21 cellular contexts compared by ENCODE assay signal in genomic region chr4:4868506-4869379, GRCh38. TPM values are rescaled to one million over a fixed set of nuclear protein-coding genes. Genes with fewer than 3 reads are reported as not detected.
DNase-seq lines count a peak whose midpoint lies in the region; ATAC-seq, FAIRE-seq and TF ChIP-seq lines count a peak whose summit lies in the region.
"Had no signal": no experiment of that assay in that cellular context is flagged by ENCODE, and none has a peak within 500 bp of the region (broad histone marks: within the 10 kb centered on the region; RNA-seq: fewer than 3 reads in every experiment).

No MANE protein-coding gene starts in this region.

- peak overlapping the region in 3 of 6 donors; percentile 70 to 98 (median 96) for H3K27ac Mint-ChIP-seq in naive B cell
- H3K27ac Mint-ChIP-seq in stimulated activated naive B cell treated with anti-CD40 and anti-IgM and Interleukin-4, amounts not matched to agents 10 μg/mL and 1 μg/mL and 100 μg/mL, for 72 hours, result peak overlapping the region; percentile 51
- H3K27ac Mint-ChIP-seq: CD4-positive, alpha-beta T cell; HFFc6 had no signal

- peaks cover 35 to 55% (median 52%) of the 10 kb centered on the region in 3 donors for H3K4me1 Mint-ChIP-seq in naive B cell
- peaks cover 36 to 52% of the 10 kb centered on the region in 2 donors for H3K4me1 Mint-ChIP-seq in stimulated activated naive B cell treated with anti-CD40 and anti-IgM and Interleukin-4, amounts not matched to agents 10 μg/mL and 1 μg/mL and 100 μg/mL, for 72 hours

- no peaks in the 10 kb centered on the region for H3K79me2 ChIP-seq in HepG2 (ENCODE audit: insufficient read depth, low read length)

- H3K9ac ChIP-seq in HepG2 (ENCODE audit: insufficient read depth, low read depth, low read length) (no peak overlapping the region), colonic mucosa (ENCODE audit: low read depth in 2 of 2, low read length in 2 of 2) (no peak overlapping the region)
- H3K9ac ChIP-seq: GM23248, KMS-11 had no signal

- BruUV-seq in HepG2 (replicated peaks; lab: Mats Ljungman, UMichigan), result no TSS peak

- no peak for TF ChIP-seq POLR2A in HepG2 (IDR thresholded peaks at IDR 0.05; ENCODE audit: insufficient read depth in 1 of 2, low read depth in 2 of 2, low read length in 2 of 2)
- TF ChIP-seq POLR2A in right lobe of liver (IDR thresholded peaks at IDR 0.05), result no peak

- no peak for TF ChIP-seq RAD21 in HepG2 (CRISPR knock-in tag; IDR thresholded peaks at IDR 0.05)

- in situ Hi-C loops in HepG2 (cut with HindIII; ENCODE audit: extremely low pct_ligation_motif_present, low pct_unique_long_range_greater_than_20kb), result no loop called here

- peaks cover 42 to 79% (median 69%) of the 10 kb centered on the region in 3 donors for H3K27me3 Mint-ChIP-seq in naive B cell
- peaks cover 68 to 77% of the 10 kb centered on the region in 2 donors for H3K27me3 Mint-ChIP-seq in stimulated activated naive B cell treated with anti-CD40 and anti-IgM and Interleukin-4, amounts not matched to agents 10 μg/mL and 1 μg/mL and 100 μg/mL, for 72 hours

- H3K27me3 ChIP-seq in HepG2 (ENCODE audit: control insufficient read depth in 1 of 2, insufficient read depth in 2 of 2, low read length in 2 of 2) (peaks cover 0 to 51% of the 10 kb centered on the region in 2 experiments), right lobe of liver (peaks cover 0 to 60% of the 10 kb centered on the region in 2 donors), colonic mucosa (peaks cover 99% of the 10 kb centered on the region)

- H3K4me2 ChIP-seq in HepG2 (ENCODE audit: low read depth, low read length), result no peak overlapping the region
- H3K4me2 ChIP-seq: KMS-11 had no signal

- no peak for FAIRE-seq in HepG2 (lab: Jason Lieb, UNC)

- POLR2A ChIA-PET in HepG2 (lab: Yijun Ruan, JAX), result no interaction called here

- H3K4me3 ChIP-seq in HepG2 (replicated peaks in 1 of 3; ENCODE audit: insufficient read depth in 1 of 3, low read depth in 2 of 3, low read length in 3 of 3) (no peak overlapping the region), right lobe of liver (no peak overlapping the region), coronary artery (peak overlapping the region; percentile 5), colonic mucosa (no peak overlapping the region)
- H3K4me3 ChIP-seq: GM23248, Peyer's patch had no signal

- 72% methylated on average over 25 of the region's 26 CpGs for WGBS in HepG2 (ENCODE audit: low lambda C conversion rate)
- WGBS in right lobe of liver (ENCODE audit: insufficient coverage, low coverage, low lambda C conversion rate, missing lambda C conversion rate), result 2% methylated on average over 21 of the region's 26 CpGs

- no peaks in the 10 kb centered on the region for H4K20me1 ChIP-seq in HepG2 (ENCODE audit: insufficient read depth, low read length)

- H3K27ac ChIP-seq in HepG2 (ENCODE audit: extremely low read length, insufficient read depth, low read length), result no peak overlapping the region
- no peak overlapping the region for H3K27ac ChIP-seq in right lobe of liver
- H3K27ac ChIP-seq in coronary artery, result no peak overlapping the region
- no peak overlapping the region for H3K27ac ChIP-seq in colonic mucosa
- H3K27ac ChIP-seq: GM23248, KMS-11, Peyer's patch had no signal

- H3K9me3 Mint-ChIP-seq in naive B cell, result peaks cover 0 to 44% (median 30%) of the 10 kb centered on the region in 7 donors
- peaks cover 3 to 14% of the 10 kb centered on the region in 2 donors for H3K9me3 Mint-ChIP-seq in stimulated activated naive B cell treated with anti-CD40 and anti-IgM and Interleukin-4, amounts not matched to agents 10 μg/mL and 1 μg/mL and 100 μg/mL, for 72 hours
- H3K9me3 Mint-ChIP-seq: CD4-positive, alpha-beta T cell had no signal

- intact Hi-C loops in HepG2 (cut with micrococcal nuclease; ENCODE audit: unreplicated experiment) (loop anchor here (10.0 kb wide), 1 partner anchor 324 kb away; the partner anchor contains the start of gene STX18), right lobe of liver (cut with DNase I) (no loop called here), colonic mucosa (cut with DNase I) (no loop called here)

- H3K4me3 Mint-ChIP-seq in naive B cell, result peak overlapping the region in 6 of 8 donors; percentile 12 to 81 (median 68)
- peak overlapping the region in 1 of 2 donors; percentile 4 for H3K4me3 Mint-ChIP-seq in stimulated activated naive B cell treated with anti-CD40 and anti-IgM and Interleukin-4, amounts not matched to agents 10 μg/mL and 1 μg/mL and 100 μg/mL, for 72 hours
- H3K4me3 Mint-ChIP-seq: CD4-positive, alpha-beta T cell; HFFc6 had no signal

- no peaks in the 10 kb centered on the region for H3K36me3 ChIP-seq in HepG2 (replicated peaks in 1 of 2; ENCODE audit: control insufficient read depth in 1 of 2, insufficient read depth in 2 of 2, low read length in 2 of 2)
- no peaks in the 10 kb centered on the region for H3K36me3 ChIP-seq in right lobe of liver
- no peaks in the 10 kb centered on the region for H3K36me3 ChIP-seq in colonic mucosa
- H3K36me3 ChIP-seq: Peyer's patch had no signal

- CTCF ChIA-PET in HepG2 (lab: Yijun Ruan, JAX; ENCODE audit: low intra/inter-chr PET ratio, low total read pairs), result no interaction called here

- TF ChIP-seq CTCF in HepG2 (CRISPR knock-in tag; IDR thresholded peaks at IDR 0.05) (no peak), right lobe of liver (IDR thresholded peaks at IDR 0.05) (no peak), coronary artery (IDR thresholded peaks at IDR 0.05) (no peak), colonic mucosa (IDR thresholded peaks at IDR 0.05) (no peak)

- H2AFZ ChIP-seq in HepG2 (ENCODE audit: low read length), result no peak overlapping the region
- H2AFZ ChIP-seq: GM23248 had no signal

- TF ChIP-seq EP300 in HepG2 (IDR thresholded peaks at IDR 0.05; ENCODE audit: low read depth in 2 of 2, low read length in 2 of 2), result no peak
- TF ChIP-seq EP300 in HepG2 (CRISPR knock-in tag; IDR thresholded peaks at IDR 0.05; ENCODE audit: borderline replicate concordance), result no peak

- peaks cover 9% of the 10 kb centered on the region; the same call in 1 of the 2 replicates for H3K4me1 ChIP-seq in HepG2 (ENCODE audit: insufficient read depth, low read length)
- H3K4me1 ChIP-seq in right lobe of liver, result peaks cover 0 to 13% (median 0%) of the 10 kb centered on the region in 4 donors
- H3K4me1 ChIP-seq in colonic mucosa, result no peaks in the 10 kb centered on the region

- peaks cover 0 to 22% of the 10 kb centered on the region in 2 donors for H3K36me3 Mint-ChIP-seq in naive B cell
- H3K36me3 Mint-ChIP-seq in stimulated activated naive B cell treated with anti-CD40 and anti-IgM and Interleukin-4, amounts not matched to agents 10 μg/mL and 1 μg/mL and 100 μg/mL, for 72 hours, result peaks cover 6 to 16% of the 10 kb centered on the region in 2 donors

- H3K9me3 ChIP-seq in HepG2 (ENCODE audit: low read length) (no peaks in the 10 kb centered on the region), right lobe of liver (no peaks in the 10 kb centered on the region), colonic mucosa (no peaks in the 10 kb centered on the region)

- no peak for ATAC-seq in HepG2
- no peak for ATAC-seq in right lobe of liver
- no peak for ATAC-seq in naive B cell (ENCODE audit: low read depth in 2 of 2)
- ATAC-seq in stimulated activated naive B cell treated with anti-CD40 and anti-IgM and Interleukin-4, amounts not matched to agents 10 μg/mL and 1 μg/mL and 100 μg/mL, for 72 hours (replicated peaks), result no peak
- no peak for ATAC-seq in GM21529 (IDR thresholded peaks at IDR 0.05; ENCODE audit: unreplicated experiment)

- DNase-seq in HepG2 (ENCODE audit: low spot score), result no peak
- DNase-seq in right lobe of liver, result no peak
- DNase-seq in coronary artery (ENCODE audit: low spot score), result no peak
- DNase-seq in naive B cell, result no peak
- no peak for DNase-seq in stimulated activated naive B cell treated with anti-CD40 and anti-IgM and Interleukin-4, amounts not matched to agents 10 μg/mL and 1 μg/mL and 100 μg/mL, for 72 hours
- no peak for DNase-seq in germinal center (ENCODE audit: low spot score)
- no peak for DNase-seq in colonic mucosa
- DNase-seq: AML-193; CD4-positive, alpha-beta T cell; DMS79; GDM1; GM23248; HFFc6; NCI-H1092; NCI-H187; NCI-H2171; NCI-H774; Peyer's patch; SHP77 had no signal

TF ChIP-seq in HepG2, 621 proteins besides CTCF, POLR2A, EP300 and RAD21:
- TF ChIP-seq ZNF768 (CRISPR knock-in tag; IDR thresholded peaks at IDR 0.05) (peak; percentile 18; the same call in 1 of the 2 replicates), NFKBIZ (CRISPR knock-in tag; IDR thresholded peaks at IDR 0.05) (no peak)

RNA-seq across cellular contexts. Expression of gene MSX1, which starts 9.3 kb away (rescaled TPM):
- total RNA-seq in HepG2 (2016; rRNA removed; fragmentation: Illumina TruSeq; extraction: Trizol) (13.8 and 14.9 TPM in 2 replicates), right lobe of liver (under 1 TPM; 0.15 to 0.62 (median 0.31) TPM), colonic mucosa (under 1 TPM; 0.25 to 0.53 TPM)
- 6.3 and 10.9 TPM in 2 replicates for total RNA-seq in HepG2 (2016; cell fraction: cytosol; rRNA removed; fragmentation: Illumina TruSeq; extraction: Trizol; ENCODE audit: low read depth)
- 14.0 and 15.0 TPM in 2 replicates for total RNA-seq in HepG2 (2016; cell fraction: insoluble cytoplasmic fraction; rRNA removed; fragmentation: Illumina TruSeq; extraction: Trizol)
- 19.1 and 23.9 TPM in 2 replicates for total RNA-seq in HepG2 (2016; cell fraction: membrane; rRNA removed; fragmentation: Illumina TruSeq; extraction: Trizol)
- total RNA-seq in HepG2 (2016; cell fraction: nucleus; rRNA removed; fragmentation: Illumina TruSeq; extraction: Trizol), result 5.4 and 9.8 TPM in 2 replicates
- polyA plus RNA-seq in HepG2 (2011; rRNA removed) (12.1 and 15.2 TPM in 2 replicates), naive B cell (ENCODE audit: low read depth in 6 of 6) (not detected)
- polyA plus RNA-seq in HepG2 (2011; cell fraction: cytosol; rRNA removed), result 8.4 and 14.6 TPM in 2 replicates
- polyA plus RNA-seq in HepG2 (2011; cell fraction: nucleus; rRNA removed), result 17.5 and 22.0 TPM in 2 replicates
- polyA plus RNA-seq in HepG2 (2012), result 8.0 and 8.9 TPM in 2 replicates
- 8.3 and 12.3 TPM in 2 replicates for polyA plus RNA-seq in HepG2 (2016; cell fraction: cytosol; fragmentation: Illumina TruSeq; extraction: Trizol; ENCODE audit: low read depth)
- polyA plus RNA-seq in HepG2 (2016; cell fraction: insoluble cytoplasmic fraction; fragmentation: Illumina TruSeq; extraction: Trizol; ENCODE audit: low read depth), result 16.8 and 17.9 TPM in 2 replicates
- polyA plus RNA-seq in HepG2 (2016; cell fraction: membrane; fragmentation: Illumina TruSeq; extraction: Trizol; ENCODE audit: low read depth), result 19.5 and 22.1 TPM in 2 replicates
- polyA plus RNA-seq in HepG2 (2016; cell fraction: nucleus; fragmentation: Illumina TruSeq; extraction: Trizol; ENCODE audit: insufficient read depth, low read depth), result 13.8 and 15.1 TPM in 2 replicates
- 0.58 and 6.7 TPM in 2 replicates for polyA minus RNA-seq in HepG2 (2011; rRNA and poly(A)+ RNA removed; ENCODE audit: low replicate concordance)
- polyA minus RNA-seq in HepG2 (2011; cell fraction: cytosol; rRNA and poly(A)+ RNA removed), result 3.3 and 5.9 TPM in 2 replicates
- polyA minus RNA-seq in HepG2 (2011; cell fraction: nucleus; rRNA and poly(A)+ RNA removed), result 3.1 and 4.0 TPM in 2 replicates
- total RNA-seq: CD4-positive, alpha-beta T cell; Peyer's patch had no signal
